8 cellular contexts compared by ENCODE assay signal in the genomic region with DNA sequence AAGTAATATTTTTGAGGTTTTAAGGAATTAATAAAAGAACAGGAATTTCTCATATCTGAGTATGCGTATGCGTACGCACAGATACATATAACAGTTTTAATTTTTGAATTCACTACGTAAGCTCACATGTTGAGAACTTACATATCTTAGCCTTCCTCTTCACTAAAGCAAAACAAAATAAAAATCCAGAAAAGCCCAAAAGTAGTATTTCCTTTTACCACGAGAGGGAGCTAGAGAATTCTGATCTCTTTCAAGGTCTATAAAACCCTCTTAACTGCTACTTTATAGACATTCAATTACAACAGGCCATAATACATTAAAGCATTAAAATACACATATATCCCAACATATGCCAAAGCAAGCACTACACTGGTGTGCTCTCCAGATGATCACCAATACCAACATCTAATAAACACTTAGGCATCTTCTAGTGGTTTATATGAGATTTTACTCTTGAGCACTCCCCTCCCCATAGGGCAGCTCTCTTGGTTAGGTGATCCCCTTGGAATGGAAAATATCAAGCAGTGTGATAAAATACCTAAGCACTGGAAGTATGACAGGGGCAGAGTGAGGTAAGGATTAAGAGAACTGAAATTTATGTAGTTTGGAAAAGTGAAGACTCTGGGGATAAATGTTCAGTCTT.
DNase-seq lines count a peak whose midpoint lies in the region; ATAC-seq and TF ChIP-seq lines count a peak whose summit lies in the region.

No MANE protein-coding gene starts in this region.

- no peak overlapping the region for H4K8ac ChIP-seq in neuronal stem cell (ENCODE audit: low read depth, low read length)

- no peak overlapping the region for H3K14ac ChIP-seq in neuronal stem cell (ENCODE audit: low read length)

- H3K36me3 ChIP-seq in neuronal stem cell (replicated peaks in 1 of 2; ENCODE audit: control insufficient read depth in 2 of 2, insufficient read depth in 2 of 2, low read length in 2 of 2): no peaks in the 10 kb centered on the region

- no CpG with 5 or more reads among the region's 5 CpGs for WGBS in neuronal stem cell (ENCODE audit: extremely low coverage in 2 of 2, insufficient read length in 2 of 2, insufficient replicate concordance in 1 of 2), 2 donors

- no peak overlapping the region for H2BK120ac ChIP-seq in neuronal stem cell (ENCODE audit: low read depth, low read length)

- H3K27ac Mint-ChIP-seq in endothelial cell (ENCODE audit: unreplicated experiment): no peak overlapping the region

- no peaks in the 10 kb centered on the region for H3K4me1 ChIP-seq in neuronal stem cell (ENCODE audit: control insufficient read depth in 2 of 2, insufficient read depth in 1 of 2, low read depth in 1 of 2, low read length in 2 of 2)

- peak; percentile 27 for DNase-seq in ELF-1 (ENCODE audit: low read depth, low spot score)
- peak; percentile 78 for DNase-seq in LoVo (ENCODE audit: low spot score)
- DNase-seq in RPMI7951 (ENCODE audit: low read depth): peak; percentile 62
- DNase-seq in endothelial cell (ENCODE audit: low spot score): no peak
- peak; percentile 58 for DNase-seq in neuronal stem cell (ENCODE audit: low spot score)
- no peak for DNase-seq in islet precursor cell

- no peak overlapping the region for H3K4me2 ChIP-seq in neuronal stem cell (ENCODE audit: insufficient read depth, low read length, poor library complexity, severe bottlenecking)

- no peaks in the 10 kb centered on the region for H3K79me1 ChIP-seq in neuronal stem cell (ENCODE audit: low read depth, low read length)

- no peak overlapping the region for H3K4me3 Mint-ChIP-seq in endothelial cell (ENCODE audit: unreplicated experiment)

- H2BK5ac ChIP-seq in neuronal stem cell (ENCODE audit: low read length): no peak overlapping the region

- H3K18ac ChIP-seq in neuronal stem cell (ENCODE audit: low read length): no peak overlapping the region

- H2AFZ ChIP-seq in neuronal stem cell (ENCODE audit: low read length): no peak overlapping the region

- no peak overlapping the region for H3K27ac ChIP-seq in neuronal stem cell (replicated peaks; ENCODE audit: low read length)

- no peak overlapping the region for H3K9ac ChIP-seq in neuronal stem cell (ENCODE audit: low read depth, low read length, poor library complexity)

- H4K91ac ChIP-seq in neuronal stem cell (ENCODE audit: low read depth, low read length, poor library complexity): no peak overlapping the region

- H3K27me3 ChIP-seq in neuronal stem cell (ENCODE audit: control insufficient read depth in 3 of 3, insufficient read depth in 3 of 3, low read depth in 1 of 3, low read length in 3 of 3): peaks cover 0 to 25% (median 3%) of the 10 kb centered on the region in 3 experiments

- H3K36me3 Mint-ChIP-seq in endothelial cell (ENCODE audit: low read depth, unreplicated experiment): no peaks in the 10 kb centered on the region

- H3K23ac ChIP-seq in neuronal stem cell (ENCODE audit: low read depth, low read length, poor library complexity): no peak overlapping the region

- ATAC-seq in GM18511 (IDR thresholded peaks at IDR 0.05; ENCODE audit: unreplicated experiment): no peak
- no peak for ATAC-seq in GM19328 (IDR thresholded peaks at IDR 0.05; ENCODE audit: unreplicated experiment)

- no peak overlapping the region for H3K4me3 ChIP-seq in neuronal stem cell (ENCODE audit: low read length in 2 of 2)

- no peaks in the 10 kb centered on the region for H3K27me3 Mint-ChIP-seq in endothelial cell (ENCODE audit: unreplicated experiment)

- no peak overlapping the region for H2AK5ac ChIP-seq in neuronal stem cell (ENCODE audit: low read depth, low read length)

- H2BK15ac ChIP-seq in neuronal stem cell (ENCODE audit: low read length): no peak overlapping the region

- peak; percentile 91 for TF ChIP-seq CTCF in endothelial cell (IDR thresholded peaks at IDR 0.05; ENCODE audit: unreplicated experiment)

- no peaks in the 10 kb centered on the region for H3K4me1 Mint-ChIP-seq in endothelial cell (ENCODE audit: unreplicated experiment)

- H3K9me3 ChIP-seq in neuronal stem cell (replicated peaks in 1 of 2; ENCODE audit: control insufficient read depth in 2 of 2, insufficient read depth in 1 of 2, low read depth in 1 of 2, low read length in 2 of 2): no peaks in the 10 kb centered on the region

- H3K9me3 Mint-ChIP-seq in endothelial cell (ENCODE audit: unreplicated experiment): no peaks in the 10 kb centered on the region

- H3K4ac ChIP-seq in neuronal stem cell (ENCODE audit: low read length): no peak overlapping the region

- no peak overlapping the region for H2BK12ac ChIP-seq in neuronal stem cell (ENCODE audit: low read length)

Comparison
In these comparisons a context has a peak if more than half of its experiments do, and no peak if none do; other contexts are left out.
1. DNase-seq: peak in ELF-1 (single experiment), LoVo (single experiment), RPMI7951 (single experiment) and neuronal stem cell (single experiment); none in endothelial cell (single experiment) and islet precursor cell (single experiment).